Comparison of ENCODE assay signal across 25 cellular contexts in genomic region chr22:25354456-25354855, GRCh38.
"Had no signal": no experiment of that assay in that cellular context is flagged by ENCODE, and none has a peak within 500 bp of the region (broad histone marks: within the 10 kb centered on the region; RNA-seq: fewer than 3 reads in every experiment).

No MANE protein-coding gene starts in this region.

- H3K9me3 Mint-ChIP-seq: activated CD8-positive, alpha-beta T cell treated with anti-CD3 and anti-CD28 coated beads for 36 hours; activated naive CD4-positive, alpha-beta T cell treated with anti-CD3 and anti-CD28 coated beads for 36 hours; activated naive CD8-positive, alpha-beta T cell treated with anti-CD3 and anti-CD28 coated beads, Interleukin-2, amount 50 U/mL, for 24 hours; activated T-helper 2 cell treated with anti-CD3 and anti-CD28 coated beads, Interferon-gamma antibody, Interleukin-2, Interleukin-4, amounts not matched to agents 10 μg/mL and 5 μg/mL and 100 μg/mL, durations not matched to agents 14 hours and 24 hours and 36 hours; dendritic cell treated with granulocyte-macrophage colony-stimulating factor and Interleukin-4, amounts not matched to agents 40 ng/mL and 50 ng/mL, for 4 days; natural killer cell; T-helper 1 cell treated with Interleukin-12 subunit alpha and Interleukin-12 subunit beta and Interleukin-4 antibody, amounts not matched to agents 30 μg/mL and 1 μg/mL, for 36 hours had no signal

- DNase-seq: activated CD4-positive, alpha-beta T cell treated with anti-CD3 and anti-CD28 coated beads for 48 hours; activated CD4-positive, CD25-positive, alpha-beta regulatory T cell; activated CD8-positive, alpha-beta memory T cell treated with anti-CD3 and anti-CD28 coated beads, Interleukin-2, amount 10 ng/mL, durations not matched to agents 7 days and 5 days; activated CD8-positive, alpha-beta T cell treated with anti-CD3 and anti-CD28 coated beads for 36 hours; activated naive CD4-positive, alpha-beta T cell treated with anti-CD3 and anti-CD28 coated beads for 36 hours; activated naive CD8-positive, alpha-beta T cell treated with anti-CD3 and anti-CD28 coated beads, Interleukin-2, amount 50 U/mL, for 24 hours; activated T-cell treated with anti-CD3 and anti-CD28 coated beads for 4 hours; effector CD4-positive, alpha-beta T cell; erythroblast; foreskin fibroblast; midbrain; natural killer cell; psoas muscle; stimulated activated CD4-positive, alpha-beta T cell treated with anti-CD3 and anti-CD28 coated beads, Interleukin-1b, Interleukin-23, amount 100 ng/mL, for 48 hours; stomach; T1000; transverse colon had no signal

- H3K9me3 ChIP-seq: left lung, neutrophil, ovary, psoas muscle, right atrium auricular region, stomach, transverse colon had no signal

- H3K4me3 Mint-ChIP-seq: activated CD8-positive, alpha-beta memory T cell treated with anti-CD3 and anti-CD28 coated beads, Interleukin-2, amount 10 ng/mL, durations not matched to agents 7 days and 5 days; activated CD8-positive, alpha-beta T cell treated with anti-CD3 and anti-CD28 coated beads for 36 hours; activated naive CD4-positive, alpha-beta T cell treated with anti-CD3 and anti-CD28 coated beads for 36 hours; activated naive CD8-positive, alpha-beta T cell treated with anti-CD3 and anti-CD28 coated beads, Interleukin-2, amount 50 U/mL, for 24 hours; dendritic cell treated with granulocyte-macrophage colony-stimulating factor and Interleukin-4, amounts not matched to agents 40 ng/mL and 50 ng/mL, for 4 days; natural killer cell; T-helper 1 cell treated with Interleukin-12 subunit alpha and Interleukin-12 subunit beta and Interleukin-4 antibody, amounts not matched to agents 30 μg/mL and 1 μg/mL, for 36 hours had no signal

- H3K27ac ChIP-seq: left lung, neutrophil, ovary, psoas muscle, right atrium auricular region, stomach, transverse colon had no signal

- H3K4me1 ChIP-seq: left lung, psoas muscle, right atrium auricular region, stomach, transverse colon had no signal

- H3K27me3 Mint-ChIP-seq: activated CD8-positive, alpha-beta memory T cell treated with anti-CD3 and anti-CD28 coated beads, Interleukin-2, amount 10 ng/mL, durations not matched to agents 7 days and 5 days; activated CD8-positive, alpha-beta T cell treated with anti-CD3 and anti-CD28 coated beads for 36 hours; activated naive CD8-positive, alpha-beta T cell treated with anti-CD3 and anti-CD28 coated beads, Interleukin-2, amount 50 U/mL, for 24 hours; dendritic cell treated with granulocyte-macrophage colony-stimulating factor and Interleukin-4, amounts not matched to agents 40 ng/mL and 50 ng/mL, for 4 days had no signal

- H3K27ac Mint-ChIP-seq: activated CD8-positive, alpha-beta memory T cell treated with anti-CD3 and anti-CD28 coated beads, Interleukin-2, amount 10 ng/mL, durations not matched to agents 7 days and 5 days; activated CD8-positive, alpha-beta T cell treated with anti-CD3 and anti-CD28 coated beads for 36 hours; activated naive CD4-positive, alpha-beta T cell treated with anti-CD3 and anti-CD28 coated beads for 36 hours; activated naive CD8-positive, alpha-beta T cell treated with anti-CD3 and anti-CD28 coated beads, Interleukin-2, amount 50 U/mL, for 24 hours; activated T-helper 2 cell treated with anti-CD3 and anti-CD28 coated beads, Interferon-gamma antibody, Interleukin-2, Interleukin-4, amounts not matched to agents 10 μg/mL and 5 μg/mL and 100 μg/mL, durations not matched to agents 14 hours and 24 hours and 36 hours; dendritic cell treated with granulocyte-macrophage colony-stimulating factor and Interleukin-4, amounts not matched to agents 40 ng/mL and 50 ng/mL, for 4 days; natural killer cell; T-helper 1 cell treated with Interleukin-12 subunit alpha and Interleukin-12 subunit beta and Interleukin-4 antibody, amounts not matched to agents 30 μg/mL and 1 μg/mL, for 36 hours had no signal

- FAIRE-seq: endometrium had no signal

- H3K27me3 ChIP-seq: left lung, neutrophil, ovary, right atrium auricular region, stomach, transverse colon had no signal

- H3K4me3 ChIP-seq: left lung, ovary, psoas muscle, right atrium auricular region, stomach, transverse colon had no signal

- H3K4me1 Mint-ChIP-seq: activated CD8-positive, alpha-beta memory T cell treated with anti-CD3 and anti-CD28 coated beads, Interleukin-2, amount 10 ng/mL, durations not matched to agents 7 days and 5 days; activated naive CD8-positive, alpha-beta T cell treated with anti-CD3 and anti-CD28 coated beads, Interleukin-2, amount 50 U/mL, for 24 hours; natural killer cell had no signal
